Comparison of ENCODE assay signal across 29 cellular contexts in genomic region chr5:89067362-89067761, GRCh38.
"Had no signal": no experiment of that assay in that cellular context is flagged by ENCODE, and none has a peak within 500 bp of the region (broad histone marks: within the 10 kb centered on the region; RNA-seq: fewer than 3 reads in every experiment).

No MANE protein-coding gene starts in this region.

- H3K9me3 ChIP-seq: colonic mucosa, esophagus muscularis mucosa, esophagus squamous epithelium, gastrocnemius medialis, gastroesophageal sphincter, heart left ventricle, heart right ventricle had no signal

- DNase-seq: colonic mucosa; cortex of kidney; dermis blood vessel endothelial cell; dorsolateral prefrontal cortex; effector CD4-positive, alpha-beta T cell; effector CD8-positive, alpha-beta T cell; effector memory CD4-positive, alpha-beta T cell; effector memory CD8-positive, alpha-beta T cell; endodermal cell; erythroblast; esophagus squamous epithelium; foreskin fibroblast; foreskin keratinocyte; foreskin melanocyte; gastrocnemius medialis; glutamatergic neuron; head of caudate nucleus; heart left ventricle; heart right ventricle had no signal

- H3K27me3 ChIP-seq: colonic mucosa, dorsolateral prefrontal cortex, esophagus muscularis mucosa, esophagus squamous epithelium, foreskin keratinocyte, gastrocnemius medialis, gastroesophageal sphincter, heart left ventricle, heart right ventricle had no signal

- H3K4me3 Mint-ChIP-seq: dendritic cell treated with granulocyte-macrophage colony-stimulating factor and Interleukin-4, amounts not matched to agents 40 ng/mL and 50 ng/mL, for 4 days; effector memory CD8-positive, alpha-beta T cell; endodermal cell had no signal

- ATAC-seq: effector memory CD8-positive, alpha-beta T cell; esophagus mucosa; foreskin keratinocyte; gastrocnemius medialis; gastroesophageal sphincter; heart left ventricle; heart right ventricle had no signal

- FAIRE-seq: colon, endometrium, endothelial cell of umbilical vein, frontal cortex had no signal

- H3K4me1 ChIP-seq: colonic mucosa, esophagus muscularis mucosa, esophagus squamous epithelium, foreskin keratinocyte, gastroesophageal sphincter had no signal

- H3K27ac Mint-ChIP-seq: dendritic cell treated with granulocyte-macrophage colony-stimulating factor and Interleukin-4, amounts not matched to agents 40 ng/mL and 50 ng/mL, for 4 days; effector memory CD8-positive, alpha-beta T cell; endodermal cell had no signal

- H3K4me3 ChIP-seq: colonic mucosa, coronary artery, dorsolateral prefrontal cortex, esophagus muscularis mucosa, esophagus squamous epithelium, gastrocnemius medialis, gastroesophageal sphincter, heart left ventricle, heart right ventricle had no signal

- H3K9me3 Mint-ChIP-seq: dendritic cell treated with granulocyte-macrophage colony-stimulating factor and Interleukin-4, amounts not matched to agents 40 ng/mL and 50 ng/mL, for 4 days; effector memory CD8-positive, alpha-beta T cell; endodermal cell had no signal

- H3K27ac ChIP-seq: colonic mucosa, coronary artery, dorsolateral prefrontal cortex, epithelial cell of prostate, esophagus muscularis mucosa, esophagus squamous epithelium, foreskin keratinocyte, gastrocnemius medialis, gastroesophageal sphincter, heart left ventricle, heart right ventricle had no signal

- H3K36me3 ChIP-seq: colonic mucosa, esophagus muscularis mucosa, esophagus squamous epithelium, gastrocnemius medialis, gastroesophageal sphincter, heart left ventricle, heart right ventricle had no signal

- H3K27me3 Mint-ChIP-seq: dendritic cell treated with granulocyte-macrophage colony-stimulating factor and Interleukin-4, amounts not matched to agents 40 ng/mL and 50 ng/mL, for 4 days; effector memory CD8-positive, alpha-beta T cell had no signal
